In the genomic region with DNA sequence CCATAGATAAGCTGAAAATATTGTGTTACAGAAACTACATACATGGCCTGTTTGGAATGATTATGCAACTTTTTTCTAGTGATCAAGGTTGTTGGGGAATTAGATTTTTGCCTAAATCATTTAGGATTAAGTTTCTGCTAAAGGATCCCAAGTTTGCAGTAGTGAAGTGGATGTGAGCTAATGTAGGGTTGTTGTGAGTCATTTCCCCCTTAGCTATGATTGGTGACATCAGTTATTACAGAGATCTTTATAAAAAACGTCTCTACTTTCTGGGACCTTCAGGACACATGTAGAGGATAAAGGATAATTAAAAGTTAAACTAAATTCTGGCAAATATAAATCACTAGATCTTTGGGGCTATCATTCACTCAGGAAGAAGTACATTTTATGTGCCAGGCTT, we compare ENCODE assay signal across 30 cellular contexts.
DNase-seq lines count a peak whose midpoint lies in the region; ATAC-seq, FAIRE-seq and TF ChIP-seq lines count a peak whose summit lies in the region.
"Had no signal": no experiment of that assay in that cellular context is flagged by ENCODE, and none has a peak within 500 bp of the region (broad histone marks: within the 10 kb centered on the region; RNA-seq: fewer than 3 reads in every experiment).

No MANE protein-coding gene starts in this region.

- H3K9me3 ChIP-seq in upper lobe of right lung (no peaks in the 10 kb centered on the region), smooth muscle cell (replicated peaks; ENCODE audit: low read depth) (no peaks in the 10 kb centered on the region)
- H3K9me3 ChIP-seq: BLaER1 treated with 17β-estradiol and CSF1 and Interleukin-3, amounts not matched to agents 10 nM and 100 nM; Caco-2; heart left ventricle; MG63; pancreas; tibial nerve had no signal

- intact Hi-C loops in upper lobe of right lung (cut with DNase I) = no loop called here

- no peak for ATAC-seq in upper lobe of right lung
- ATAC-seq: activated CD8-positive, alpha-beta T cell treated with anti-CD3 and anti-CD28 coated beads for 36 hours; activated T-helper 17 cell treated with anti-CD3 and anti-CD28 coated beads, Interleukin-2, amount 50 U/mL, for 72 hours; GM23338; heart left ventricle; pancreas; T-helper 17 cell had no signal

- TF ChIP-seq CTCF in bronchial epithelial cell (IDR thresholded peaks at IDR 0.05; ENCODE audit: insufficient read depth, low read length, severe bottlenecking) (no peak), upper lobe of right lung (IDR thresholded peaks at IDR 0.05) (no peak), smooth muscle cell (IDR thresholded peaks at IDR 0.05; ENCODE audit: borderline replicate concordance, insufficient read depth, poor library complexity, severe bottlenecking) (no peak)

- H3K27ac ChIP-seq in upper lobe of right lung = no peak overlapping the region
- no peak overlapping the region for H3K27ac ChIP-seq in smooth muscle cell (ENCODE audit: low read depth)
- H3K27ac ChIP-seq: BLaER1 treated with 17β-estradiol and CSF1 and Interleukin-3, amounts not matched to agents 10 nM and 100 nM; heart left ventricle; pancreas; tibial nerve had no signal

- no peaks in the 10 kb centered on the region for H4K20me1 ChIP-seq in smooth muscle cell (ENCODE audit: low read depth)
- H4K20me1 ChIP-seq: BLaER1 treated with 17β-estradiol and CSF1 and Interleukin-3, amounts not matched to agents 10 nM and 100 nM had no signal

- DNase-seq in EH (ENCODE audit: low read depth) (peak; percentile 52), M059J (ENCODE audit: low read depth) (peak; percentile 50), bronchial epithelial cell (ENCODE audit: low read depth) (peak; percentile 73), iris pigment epithelial cell (ENCODE audit: low read depth) (peak; percentile 14), upper lobe of right lung (no peak), smooth muscle cell (lab: John Stamatoyannopoulos, UW; ENCODE audit: unreplicated experiment) (no peak), NCI-H128 (lab: John Stamatoyannopoulos, UW; ENCODE audit: unreplicated experiment) (no peak), urothelium cell line (ENCODE audit: low spot score) (no peak)
- DNase-seq: activated CD4-positive, alpha-beta T cell treated with anti-CD3 and anti-CD28 coated beads for 1 hour; activated CD8-positive, alpha-beta T cell treated with anti-CD3 and anti-CD28 coated beads for 36 hours; amygdala; Caco-2; DMS79 treated with DMSO at 0.1 percent for 48 hours; heart left ventricle; MG63; NCI-H1417; NCI-H2081; NCI-H2227 treated with DMSO at 0.1 percent for 48 hours; NCI-H526 treated with DMSO at 0.1 percent for 48 hours; pancreas; retina; RPMI8226; T-helper 17 cell had no signal

- FAIRE-seq in bronchial epithelial cell (lab: Jason Lieb, UNC) (no peak), urothelium cell line (lab: Jason Lieb, UNC) (no peak)
- FAIRE-seq: endometrium, GM12891, pancreas had no signal

- no peak overlapping the region for H3K9ac ChIP-seq in smooth muscle cell (ENCODE audit: low read depth)
- H3K9ac ChIP-seq: BLaER1 treated with 17β-estradiol and CSF1 and Interleukin-3, amounts not matched to agents 10 nM and 100 nM had no signal

- 24% methylated on average over 1 of the region's 1 CpG for WGBS in smooth muscle cell (ENCODE audit: low lambda C conversion rate)

- H3F3A ChIP-seq in smooth muscle cell (ENCODE audit: low read depth) = no peaks in the 10 kb centered on the region

- H3K4me3 ChIP-seq in bronchial epithelial cell (ENCODE audit: low read depth, low read length) = no peak overlapping the region
- H3K4me3 ChIP-seq in upper lobe of right lung = no peak overlapping the region
- no peak overlapping the region for H3K4me3 ChIP-seq in smooth muscle cell
- H3K4me3 ChIP-seq: BLaER1 treated with 17β-estradiol and CSF1 and Interleukin-3, amounts not matched to agents 10 nM and 100 nM; GM23338; heart left ventricle; lung; MG63; pancreas; tibial nerve had no signal

- no peak overlapping the region for H3K4me2 ChIP-seq in smooth muscle cell
- H3K4me2 ChIP-seq: BLaER1 treated with 17β-estradiol and CSF1 and Interleukin-3, amounts not matched to agents 10 nM and 100 nM; GM23338 had no signal

- H3K79me2 ChIP-seq in smooth muscle cell (ENCODE audit: low read depth) = no peaks in the 10 kb centered on the region

- H3K4me1 ChIP-seq in upper lobe of right lung = no peaks in the 10 kb centered on the region
- H3K4me1 ChIP-seq in smooth muscle cell (ENCODE audit: low read depth) = peaks cover 5% of the 10 kb centered on the region
- H3K4me1 ChIP-seq: BLaER1 treated with 17β-estradiol and CSF1 and Interleukin-3, amounts not matched to agents 10 nM and 100 nM; Caco-2; pancreas had no signal

- no peak overlapping the region for H2AFZ ChIP-seq in smooth muscle cell (ENCODE audit: low read depth)
- H2AFZ ChIP-seq: GM23338 had no signal

- H3K27me3 ChIP-seq in bronchial epithelial cell (ENCODE audit: control insufficient read depth, insufficient read depth, low read length) (no peaks in the 10 kb centered on the region), upper lobe of right lung (no peaks in the 10 kb centered on the region), smooth muscle cell (ENCODE audit: low read depth) (peaks cover 8% of the 10 kb centered on the region)
- H3K27me3 ChIP-seq: BLaER1 treated with 17β-estradiol and CSF1 and Interleukin-3, amounts not matched to agents 10 nM and 100 nM; MG63; pancreas; tibial nerve had no signal

- peaks cover 4% of the 10 kb centered on the region for H3K36me3 ChIP-seq in bronchial epithelial cell (ENCODE audit: control insufficient read depth, insufficient read depth, low read length)
- H3K36me3 ChIP-seq in upper lobe of right lung = no peaks in the 10 kb centered on the region
- H3K36me3 ChIP-seq in smooth muscle cell (ENCODE audit: low read depth) = no peaks in the 10 kb centered on the region
- H3K36me3 ChIP-seq: BLaER1 treated with 17β-estradiol and CSF1 and Interleukin-3, amounts not matched to agents 10 nM and 100 nM; heart left ventricle; MG63; pancreas; tibial nerve had no signal

Comparison
In these comparisons a context has a peak if more than half of its experiments do, and no peak if none do; other contexts are left out.
1. DNase-seq: peak in EH (single experiment), M059J (single experiment), bronchial epithelial cell (single experiment) and iris pigment epithelial cell (single experiment); none in upper lobe of right lung (single experiment), smooth muscle cell (single experiment), NCI-H128 (single experiment) and urothelium cell line (single experiment).